In the genomic region with DNA sequence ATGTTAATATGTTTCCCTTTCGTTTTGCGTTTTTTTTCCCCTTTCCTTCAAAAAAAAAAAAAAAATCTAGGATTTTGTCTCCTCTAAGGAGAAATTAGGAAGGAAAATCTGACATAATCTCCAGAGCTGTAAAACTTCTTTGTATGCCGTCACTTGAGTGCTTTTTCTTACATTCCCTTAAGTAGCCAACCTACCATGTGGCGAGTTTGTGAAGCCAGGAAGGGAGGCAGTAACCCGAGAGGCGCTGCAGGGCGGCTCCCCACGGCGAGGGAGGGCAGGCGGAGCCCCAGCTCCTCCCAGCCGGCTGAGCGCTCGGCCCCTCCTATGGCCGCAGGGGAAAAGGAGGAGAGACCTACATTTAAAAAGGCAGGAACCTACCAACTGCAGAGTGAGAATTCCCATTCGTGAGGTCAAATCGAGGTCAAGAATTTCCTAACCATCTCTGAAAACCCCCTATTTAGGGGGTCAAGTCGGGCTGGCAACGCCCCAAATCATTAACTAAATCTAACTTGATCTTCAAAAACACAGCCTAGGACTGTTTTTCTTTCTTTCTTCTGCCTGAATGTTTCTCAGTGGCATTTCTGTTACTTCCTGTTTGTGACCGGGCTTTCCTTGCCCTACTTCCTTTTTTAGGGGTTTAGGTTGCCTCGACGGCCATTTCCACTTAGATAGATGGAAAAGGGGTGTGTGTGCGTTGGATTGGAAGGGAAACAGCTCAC, we compare ENCODE assay signal across 8 cellular contexts.
DNase-seq lines count a peak whose midpoint lies in the region; TF ChIP-seq lines count a peak whose summit lies in the region.

No MANE protein-coding gene starts in this region.

- DNase-seq in EL (peak; percentile 96), GOT3 (lab: John Stamatoyannopoulos, UW) (peak; percentile 63), Kasumi-1 (lab: John Stamatoyannopoulos, UW) (peak; percentile 94 to 95), RWPE1 (ENCODE audit: low spot score) (peak; percentile 96), activated gamma-delta T cell treated with Interleukin-2 at 50 U/mL for 16 hours (peak; percentile 56), fibroblast of villous mesenchyme (ENCODE audit: low read depth) (peak; percentile 97), neural crest cell (ENCODE audit: low read depth, low spot score) (peak; percentile 65), stromal cell of bone marrow (ENCODE audit: low read depth) (peak; percentile 97)

- peaks cover 8% of the 10 kb centered on the region for H3K9me3 Mint-ChIP-seq in neural crest cell

- peak overlapping the region; percentile 53 for H3K4me3 Mint-ChIP-seq in neural crest cell

- peak overlapping the region; percentile 78 for H3K27ac ChIP-seq in RWPE1

- CTCF ChIA-PET in RWPE1 (lab: Yijun Ruan, JAX) = interaction anchor here (0.6 to 2.5 kb wide), 12 partner anchors 10 to 412 kb away, joined by 3 to 10 read pairs (median 4); no protein-coding TSS in a partner anchor

- peaks cover 52% of the 10 kb centered on the region for H3K4me1 Mint-ChIP-seq in neural crest cell

- no peaks in the 10 kb centered on the region for H3K27me3 Mint-ChIP-seq in neural crest cell (ENCODE audit: low read depth)

- H3K4me3 ChIP-seq in fibroblast of villous mesenchyme (ENCODE audit: low read depth, low read length) = peak overlapping the region; percentile 29

- peaks cover under 1% of the 10 kb centered on the region for H3K36me3 Mint-ChIP-seq in neural crest cell (ENCODE audit: low read depth)

- H3K27ac Mint-ChIP-seq in neural crest cell (ENCODE audit: unreplicated experiment) = peak overlapping the region; percentile 86

- TF ChIP-seq CTCF in RWPE1 (conservative IDR thresholded peaks at IDR 0.05; ENCODE audit: low read depth) (no peak), fibroblast of villous mesenchyme (IDR thresholded peaks at IDR 0.05; ENCODE audit: insufficient read depth, low read depth, low read length) (no peak), neural crest cell (conservative IDR thresholded peaks at IDR 0.05) (peak; percentile 17)

- POLR2A ChIA-PET in RWPE1 (lab: Yijun Ruan, JAX; ENCODE audit: low non-redundant PET) = interaction anchor here (1.0 kb wide), 1 partner anchor 88 kb away, joined by 4 read pairs; no protein-coding TSS in a partner anchor

Comparison
In these comparisons a context has a peak if more than half of its experiments do, and no peak if none do; other contexts are left out.
1. Peak in every context shown above with its lines: DNase-seq, H3K4me3 ChIP-seq and H3K27ac ChIP-seq.